16 cellular contexts compared by ENCODE assay signal in the genomic region with DNA sequence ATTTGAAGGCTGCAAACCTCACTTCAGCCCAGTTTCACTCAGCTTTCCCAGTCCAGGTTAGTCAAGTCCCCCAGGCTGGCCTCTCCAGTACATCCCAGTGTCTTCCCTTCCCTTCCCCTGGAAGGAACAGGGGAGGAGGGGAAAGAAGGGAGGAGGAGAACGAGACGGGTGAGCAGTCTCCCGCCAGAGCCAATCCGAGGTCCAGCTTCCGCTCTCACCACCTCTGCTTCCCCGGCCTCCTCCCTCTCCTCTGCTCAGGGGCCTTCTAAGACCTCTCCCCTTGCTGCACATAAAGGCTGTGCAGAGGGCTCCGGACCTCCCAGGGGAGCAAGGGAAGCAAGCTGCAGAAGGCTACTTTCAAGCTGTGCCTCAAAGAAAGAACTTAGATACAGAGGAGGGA. TPM values are rescaled to one million over a fixed set of nuclear protein-coding genes. Genes with fewer than 3 reads are reported as not detected.
A peak's percentile ranks its signal among the peaks of the same experiment; 100 is the strongest.
DNase-seq lines count a peak whose midpoint lies in the region; ATAC-seq and TF ChIP-seq lines count a peak whose summit lies in the region.
"Had no signal": no experiment of that assay in that cellular context is flagged by ENCODE, and none has a peak within 500 bp of the region (broad histone marks: within the 10 kb centered on the region; RNA-seq: fewer than 3 reads in every experiment).

No MANE protein-coding gene starts in this region.

- ATAC-seq in activated naive CD8-positive, alpha-beta T cell treated with anti-CD3 and anti-CD28 coated beads, Interleukin-2, amount 50 U/mL, for 24 hours, result no peak
- no peak for ATAC-seq in activated CD4-positive, alpha-beta T cell treated with anti-CD3 and anti-CD28 coated beads for 36 hours

- peaks cover 33% of the 10 kb centered on the region for H3K27me3 ChIP-seq in hepatocyte
- H3K27me3 ChIP-seq: ovary had no signal

- intact Hi-C loops in activated CD4-positive, alpha-beta T cell treated with anti-CD3 and anti-CD28 coated beads for 36 hours (cut with DNase I, micrococcal nuclease), result no loop called here

- TF ChIP-seq CTCF in hepatocyte (IDR thresholded peaks at IDR 0.05; ENCODE audit: poor library complexity) (no peak), type B pancreatic cell (conservative IDR thresholded peaks at IDR 0.05) (no peak)

- WGBS in hepatocyte (ENCODE audit: low lambda C conversion rate, missing lambda C conversion rate), result 43% methylated on average over 4 of the region's 7 CpGs

- no peaks in the 10 kb centered on the region for H4K20me1 ChIP-seq in hepatocyte (ENCODE audit: insufficient read depth, poor library complexity, severe bottlenecking)

- H3K79me2 ChIP-seq in hepatocyte, result no peaks in the 10 kb centered on the region

- peak overlapping the region; percentile 13 for H3K4me3 Mint-ChIP-seq in activated naive CD8-positive, alpha-beta T cell
- H3K4me3 Mint-ChIP-seq in activated naive CD8-positive, alpha-beta T cell treated with anti-CD3 and anti-CD28 coated beads, Interleukin-2, amount 50 U/mL, for 24 hours, result no peak overlapping the region
- peak overlapping the region; percentile 46 for H3K4me3 Mint-ChIP-seq in type B pancreatic cell
- H3K4me3 Mint-ChIP-seq in activated CD4-positive, alpha-beta T cell treated with anti-CD3 and anti-CD28 coated beads for 36 hours, result no peak overlapping the region

- H2AFZ ChIP-seq in hepatocyte, result no peak overlapping the region

- H3K4me1 Mint-ChIP-seq in activated naive CD8-positive, alpha-beta T cell (ENCODE audit: low read depth), result peaks cover 33% of the 10 kb centered on the region
- H3K4me1 Mint-ChIP-seq in activated naive CD8-positive, alpha-beta T cell treated with anti-CD3 and anti-CD28 coated beads, Interleukin-2, amount 50 U/mL, for 24 hours, result peaks cover 34% of the 10 kb centered on the region
- H3K4me1 Mint-ChIP-seq in type B pancreatic cell (ENCODE audit: unreplicated experiment), result peaks cover 16% of the 10 kb centered on the region
- H3K4me1 Mint-ChIP-seq in activated CD4-positive, alpha-beta T cell treated with anti-CD3 and anti-CD28 coated beads for 36 hours, result peaks cover 32% of the 10 kb centered on the region

- peaks cover 2% of the 10 kb centered on the region for H3K27me3 Mint-ChIP-seq in activated naive CD8-positive, alpha-beta T cell
- H3K27me3 Mint-ChIP-seq in activated naive CD8-positive, alpha-beta T cell treated with anti-CD3 and anti-CD28 coated beads, Interleukin-2, amount 50 U/mL, for 24 hours, result peaks cover 27% of the 10 kb centered on the region
- H3K27me3 Mint-ChIP-seq in type B pancreatic cell, result peaks cover 68% of the 10 kb centered on the region
- peaks cover 9% of the 10 kb centered on the region for H3K27me3 Mint-ChIP-seq in activated CD4-positive, alpha-beta T cell treated with anti-CD3 and anti-CD28 coated beads for 36 hours

- POLR2A ChIA-PET in activated CD4-positive, alpha-beta T cell treated with anti-CD3 and anti-CD28 coated beads for 36 hours (lab: Charles Lee), result no interaction called here

- H3K4me1 ChIP-seq in hepatocyte (ENCODE audit: insufficient read depth), result peaks cover 12% of the 10 kb centered on the region

- H3K9me3 ChIP-seq in hepatocyte (ENCODE audit: low read depth), result no peaks in the 10 kb centered on the region
- H3K9me3 ChIP-seq: breast epithelium, ovary, tibial artery had no signal

- no peaks in the 10 kb centered on the region for H3K36me3 Mint-ChIP-seq in activated naive CD8-positive, alpha-beta T cell
- H3K36me3 Mint-ChIP-seq in activated naive CD8-positive, alpha-beta T cell treated with anti-CD3 and anti-CD28 coated beads, Interleukin-2, amount 50 U/mL, for 24 hours (ENCODE audit: low read depth), result peaks cover 5% of the 10 kb centered on the region
- H3K36me3 Mint-ChIP-seq in type B pancreatic cell, result no peaks in the 10 kb centered on the region
- H3K36me3 Mint-ChIP-seq in activated CD4-positive, alpha-beta T cell treated with anti-CD3 and anti-CD28 coated beads for 36 hours (ENCODE audit: low read depth), result peaks cover 2% of the 10 kb centered on the region

- no peaks in the 10 kb centered on the region for H3K36me3 ChIP-seq in hepatocyte (replicated peaks; ENCODE audit: insufficient read depth, low read depth)
- H3K36me3 ChIP-seq: breast epithelium, ovary, tibial artery had no signal

- no peak for DNase-seq in activated naive CD8-positive, alpha-beta T cell treated with anti-CD3 and anti-CD28 coated beads, Interleukin-2, amount 50 U/mL, for 24 hours
- DNase-seq in hepatocyte (ENCODE audit: low spot score) (no peak), type B pancreatic cell (ENCODE audit: extremely low spot score, unreplicated experiment) (no peak), DMS53 treated with DMSO at 0.1 percent for 48 hours (lab: John Stamatoyannopoulos, UW; ENCODE audit: unreplicated experiment) (no peak)
- no peak for DNase-seq in activated CD4-positive, alpha-beta T cell treated with anti-CD3 and anti-CD28 coated beads for 36 hours
- DNase-seq: activated CD4-positive, CD25-positive, alpha-beta regulatory T cell treated with anti-CD3 and anti-CD28 coated beads, Interleukin-2, amount 50 U/mL, for 72 hours; activated naive CD8-positive, alpha-beta T cell treated with anti-CD3 and anti-CD28 coated beads for 36 hours; effector CD4-positive, alpha-beta T cell; EL; NCI-H1436 treated with DMSO at 0.1 percent for 48 hours; ovary; SHP77 treated with DMSO at 0.1 percent for 48 hours; stimulated activated CD4-positive, alpha-beta T cell treated with anti-CD3 and anti-CD28 coated beads, Interleukin-4, amount 100 ng/mL, for 24 hours; tibial artery had no signal

- H3K9me2 ChIP-seq in hepatocyte (replicated peaks; ENCODE audit: insufficient read depth), result no peaks in the 10 kb centered on the region

- no peaks in the 10 kb centered on the region for H3K9me3 Mint-ChIP-seq in activated naive CD8-positive, alpha-beta T cell (ENCODE audit: low read depth)
- no peaks in the 10 kb centered on the region for H3K9me3 Mint-ChIP-seq in activated naive CD8-positive, alpha-beta T cell treated with anti-CD3 and anti-CD28 coated beads, Interleukin-2, amount 50 U/mL, for 24 hours
- no peaks in the 10 kb centered on the region for H3K9me3 Mint-ChIP-seq in type B pancreatic cell
- no peaks in the 10 kb centered on the region for H3K9me3 Mint-ChIP-seq in activated CD4-positive, alpha-beta T cell treated with anti-CD3 and anti-CD28 coated beads for 36 hours (ENCODE audit: low read depth)
- H3K9me3 Mint-ChIP-seq: activated naive CD8-positive, alpha-beta T cell treated with anti-CD3 and anti-CD28 coated beads for 36 hours had no signal

- CTCF ChIA-PET in activated CD4-positive, alpha-beta T cell treated with anti-CD3 and anti-CD28 coated beads for 36 hours (lab: Charles Lee), result interaction anchor here (0.6 to 4.7 kb wide), 5 partner anchors 8 to 235 kb away, joined by 3 to 43 read pairs (median 8); a partner anchor contains a TSS

- H3K27ac ChIP-seq in hepatocyte, result no peak overlapping the region
- H3K27ac ChIP-seq: breast epithelium, ovary, tibial artery had no signal

- H3K4me3 ChIP-seq in hepatocyte, result no peak overlapping the region
- H3K4me3 ChIP-seq: breast epithelium, ovary, tibial artery had no signal

- peak overlapping the region; percentile 53 for H3K4me2 ChIP-seq in hepatocyte

- H3K27ac Mint-ChIP-seq in activated naive CD8-positive, alpha-beta T cell, result no peak overlapping the region
- H3K27ac Mint-ChIP-seq in activated naive CD8-positive, alpha-beta T cell treated with anti-CD3 and anti-CD28 coated beads, Interleukin-2, amount 50 U/mL, for 24 hours, result no peak overlapping the region
- peak overlapping the region; percentile 60 for H3K27ac Mint-ChIP-seq in type B pancreatic cell
- H3K27ac Mint-ChIP-seq in activated CD4-positive, alpha-beta T cell treated with anti-CD3 and anti-CD28 coated beads for 36 hours, result no peak overlapping the region
- H3K27ac Mint-ChIP-seq: activated naive CD8-positive, alpha-beta T cell treated with anti-CD3 and anti-CD28 coated beads for 36 hours had no signal

RNA-seq across cellular contexts. Expression of a gene that starts 4.1 kb away (rescaled TPM):
- total RNA-seq in hepatocyte (0.64 and 0.80 TPM in 2 replicates), type B pancreatic cell (ENCODE audit: low replicate concordance) (33.8 and 53.2 TPM in 2 replicates)
- 2.4 and 13.2 TPM in 2 replicates for polyA plus RNA-seq in hepatocyte
- total RNA-seq in activated CD4-positive, alpha-beta T cell treated with anti-CD3 and anti-CD28 coated beads for 36 hours, result 10 to 100 TPM in 1 of 2 experiments, 1 to 10 TPM in 1; 6.9 to 10.0 TPM

RNA-seq across cellular contexts. Expression of a gene that starts 8.0 kb away (rescaled TPM):
- total RNA-seq in hepatocyte (22.6 and 24.4 TPM in 2 replicates), type B pancreatic cell (ENCODE audit: low replicate concordance) (32.7 and 45.5 TPM in 2 replicates)
- polyA plus RNA-seq in hepatocyte, result 32.6 and 41.2 TPM in 2 replicates
- total RNA-seq in activated CD4-positive, alpha-beta T cell treated with anti-CD3 and anti-CD28 coated beads for 36 hours, result 10 to 100 TPM; 41.9 to 44.5 TPM

RNA-seq across cellular contexts. Expression of a gene that starts 28.1 kb away (rescaled TPM):
- total RNA-seq in hepatocyte (2.9 and 4.5 TPM in 2 replicates), type B pancreatic cell (ENCODE audit: low replicate concordance) (2.2 and 4.4 TPM in 2 replicates)
- polyA plus RNA-seq in hepatocyte, result 2.1 and 7.0 TPM in 2 replicates
- 1 to 10 TPM; 5.5 to 6.7 TPM for total RNA-seq in activated CD4-positive, alpha-beta T cell treated with anti-CD3 and anti-CD28 coated beads for 36 hours

RNA-seq across cellular contexts. Expression of a gene that starts 29.4 kb away (rescaled TPM):
- total RNA-seq in hepatocyte (8.1 and 9.8 TPM in 2 replicates), type B pancreatic cell (ENCODE audit: low replicate concordance) (0.21 and 1.7 TPM in 2 replicates)
- polyA plus RNA-seq in hepatocyte, result 15.3 and 17.4 TPM in 2 replicates
- total RNA-seq in activated CD4-positive, alpha-beta T cell treated with anti-CD3 and anti-CD28 coated beads for 36 hours, result 10 to 100 TPM in 1 of 2 experiments, 1 to 10 TPM in 1; 9.3 to 11.1 TPM

RNA-seq across cellular contexts. Expression of a gene that starts 37.5 kb away (rescaled TPM):
- total RNA-seq in hepatocyte, result 15.2 and 17.4 TPM in 2 replicates
- polyA plus RNA-seq in hepatocyte, result 29.4 and 39.4 TPM in 2 replicates
- total RNA-seq in type B pancreatic cell (ENCODE audit: low replicate concordance), result 20.4 and 20.5 TPM in 2 replicates
- total RNA-seq in activated CD4-positive, alpha-beta T cell treated with anti-CD3 and anti-CD28 coated beads for 36 hours, result 10 to 100 TPM; 12.5 to 16.7 TPM

Comparison
In these comparisons a context has a peak if more than half of its experiments do, and no peak if none do; other contexts are left out.
1. H3K4me3 Mint-ChIP-seq: peak in activated naive CD8-positive, alpha-beta T cell (single experiment) and type B pancreatic cell (single experiment); none in activated naive CD8-positive, alpha-beta T cell treated with anti-CD3 and anti-CD28 coated beads, Interleukin-2, amount 50 U/mL, for 24 hours (single experiment) and activated CD4-positive, alpha-beta T cell treated with anti-CD3 and anti-CD28 coated beads for 36 hours (single experiment).